ENCODE assay signal across 8 cellular contexts in genomic region chr21:15001773-15002647, GRCh38.
DNase-seq lines count a peak whose midpoint lies in the region; ATAC-seq and TF ChIP-seq lines count a peak whose summit lies in the region.

No MANE protein-coding gene starts in this region.

- TF ChIP-seq CTCF in H9 (conservative IDR thresholded peaks at IDR 0.05) (no peak), foreskin keratinocyte (conservative IDR thresholded peaks at IDR 0.05) (no peak)

- H3K27me3 Mint-ChIP-seq in H9 (ENCODE audit: low read depth) (peaks cover 60% of the 10 kb centered on the region), memory B cell (no peaks in the 10 kb centered on the region)
- H3K27me3 Mint-ChIP-seq in activated CD4-positive, alpha-beta T cell treated with anti-CD3 and anti-CD28 coated beads, Interleukin-2, amount 10 ng/mL, durations not matched to agents 24 days and 14 days: no peaks in the 10 kb centered on the region

- no peaks in the 10 kb centered on the region for H3K36me3 Mint-ChIP-seq in H9 (ENCODE audit: insufficient read depth in 1 of 3, low read depth in 3 of 3)
- peaks cover 7% of the 10 kb centered on the region for H3K36me3 Mint-ChIP-seq in memory B cell
- H3K36me3 Mint-ChIP-seq in activated CD4-positive, alpha-beta T cell treated with anti-CD3 and anti-CD28 coated beads, Interleukin-2, amount 10 ng/mL, durations not matched to agents 24 days and 14 days (ENCODE audit: low read depth): no peaks in the 10 kb centered on the region

- no peak for DNase-seq in H9
- peak; percentile 22 for DNase-seq in HK-2 (ENCODE audit: unreplicated experiment)
- DNase-seq in memory B cell (ENCODE audit: low spot score in 2 of 2): no peak
- no peak for DNase-seq in activated gamma-delta T cell (lab: John Stamatoyannopoulos, UW)
- no peak for DNase-seq in foreskin keratinocyte
- DNase-seq in SW 1271 (lab: John Stamatoyannopoulos, UW): no peak
- DNase-seq in activated CD4-positive, alpha-beta T cell treated with anti-CD3 and anti-CD28 coated beads, Interleukin-2, amount 10 ng/mL, durations not matched to agents 24 days and 14 days: no peak

- no peak overlapping the region for H2BK15ac ChIP-seq in H9 (ENCODE audit: low read depth, low read length)

- H3K79me2 ChIP-seq in H9 (ENCODE audit: insufficient read depth, low read length): no peaks in the 10 kb centered on the region

- H3K4me1 ChIP-seq in H9 (ENCODE audit: insufficient read depth, low read length) (peaks cover 7% of the 10 kb centered on the region; the same call in 1 of the 2 replicates), foreskin keratinocyte (peaks cover 34% of the 10 kb centered on the region)

- H3K9me3 ChIP-seq in H9 (ENCODE audit: control insufficient read depth, low read depth, low read length): no peaks in the 10 kb centered on the region

- peaks cover 34 to 41% of the 10 kb centered on the region in 2 experiments for H3K4me1 Mint-ChIP-seq in H9
- H3K4me1 Mint-ChIP-seq in memory B cell: peaks cover 24% of the 10 kb centered on the region
- H3K4me1 Mint-ChIP-seq in activated CD4-positive, alpha-beta T cell treated with anti-CD3 and anti-CD28 coated beads, Interleukin-2, amount 10 ng/mL, durations not matched to agents 24 days and 14 days: peaks cover 33% of the 10 kb centered on the region

- H3K23ac ChIP-seq in H9 (ENCODE audit: insufficient read length, low read depth, low read length): no peak overlapping the region

- H3K9ac ChIP-seq in H9 (ENCODE audit: extremely low read depth, insufficient read length, low read length): no peak overlapping the region

- no peaks in the 10 kb centered on the region for H3K23me2 ChIP-seq in H9 (ENCODE audit: insufficient read length, low read depth, low read length, poor library complexity, severe bottlenecking)

- H4K8ac ChIP-seq in H9 (replicated peaks; ENCODE audit: insufficient read length, low read depth, low read length): no peak overlapping the region

- H3K4me2 ChIP-seq in H9 (ENCODE audit: insufficient read depth, insufficient read length, low read length): peak overlapping the region; percentile 13

- no peak overlapping the region for H3K56ac ChIP-seq in H9 (ENCODE audit: insufficient read length, low read depth, low read length)

- H2BK12ac ChIP-seq in H9 (ENCODE audit: insufficient read length, low read depth, low read length): no peak overlapping the region

- H3K14ac ChIP-seq in H9 (ENCODE audit: insufficient read depth, low read length): no peak overlapping the region

- no peak overlapping the region for H3K18ac ChIP-seq in H9 (ENCODE audit: insufficient read length, low read depth, low read length)

- H3K27ac ChIP-seq in H9 (ENCODE audit: insufficient read length, low read depth, low read length): no peak overlapping the region
- no peak overlapping the region for H3K27ac ChIP-seq in foreskin keratinocyte

- H2BK20ac ChIP-seq in H9 (ENCODE audit: low read depth, low read length, poor library complexity, severe bottlenecking): no peak overlapping the region

- no peak overlapping the region for H3T11ph ChIP-seq in H9 (ENCODE audit: low read length)

- H3K27ac Mint-ChIP-seq in H9: peak overlapping the region in 1 of 3 experiments; percentile 66; a peak in 2 of 7 replicates
- peak overlapping the region; percentile 21 for H3K27ac Mint-ChIP-seq in memory B cell
- H3K27ac Mint-ChIP-seq in activated CD4-positive, alpha-beta T cell treated with anti-CD3 and anti-CD28 coated beads, Interleukin-2, amount 10 ng/mL, durations not matched to agents 24 days and 14 days: no peak overlapping the region

- no peak overlapping the region for H2AFZ ChIP-seq in H9 (ENCODE audit: low read length)

- no peak overlapping the region for H2BK5ac ChIP-seq in H9 (ENCODE audit: insufficient read length, low read length)

- intact Hi-C loops in activated CD4-positive, alpha-beta T cell treated with anti-CD3 and anti-CD28 coated beads, Interleukin-2, amount 10 ng/mL, durations not matched to agents 24 days and 14 days (cut with micrococcal nuclease): loop anchor here (5.0 kb wide), 1 partner anchor 60 kb away; the partner anchor contains the start of gene NRIP1

- no CpG with 5 or more reads among the region's 15 CpGs for WGBS in H9 (ENCODE audit: extremely low coverage, insufficient read length, low lambda C conversion rate)

- H4K20me1 ChIP-seq in H9 (ENCODE audit: control insufficient read depth, insufficient read depth, insufficient read length): no peaks in the 10 kb centered on the region

- no peak overlapping the region for H4K91ac ChIP-seq in H9 (ENCODE audit: insufficient read length, low read depth, low read length)

- H4K5ac ChIP-seq in H9 (ENCODE audit: insufficient read length, low read depth, low read length): no peak overlapping the region

- no peaks in the 10 kb centered on the region for H3K27me3 ChIP-seq in H9 (ENCODE audit: insufficient read depth, low read length)
- H3K27me3 ChIP-seq in foreskin keratinocyte: no peaks in the 10 kb centered on the region

- H2BK120ac ChIP-seq in H9 (ENCODE audit: low read depth, low read length, poor library complexity, severe bottlenecking): no peak overlapping the region

- no peaks in the 10 kb centered on the region for H3K79me1 ChIP-seq in H9 (ENCODE audit: insufficient read depth, low read depth, low read length, poor library complexity, severe bottlenecking)

- no peak overlapping the region for H3K4ac ChIP-seq in H9 (ENCODE audit: low read depth, low read length)

- ATAC-seq in GM18508 (IDR thresholded peaks at IDR 0.05; ENCODE audit: insufficient read depth, unreplicated experiment): peak; percentile 57
- peak; percentile 29 for ATAC-seq in memory B cell (ENCODE audit: low read depth)
- ATAC-seq in foreskin keratinocyte: no peak

- H2AK5ac ChIP-seq in H9 (ENCODE audit: insufficient read length, low read length): no peak overlapping the region

- no peaks in the 10 kb centered on the region for H3K9me3 Mint-ChIP-seq in H9
- no peaks in the 10 kb centered on the region for H3K9me3 Mint-ChIP-seq in memory B cell
- H3K9me3 Mint-ChIP-seq in activated CD4-positive, alpha-beta T cell treated with anti-CD3 and anti-CD28 coated beads, Interleukin-2, amount 10 ng/mL, durations not matched to agents 24 days and 14 days: no peaks in the 10 kb centered on the region

- H3K4me3 Mint-ChIP-seq in H9 (peak overlapping the region in 1 of 2 experiments; percentile 30; a peak in 2 of 5 replicates), memory B cell (no peak overlapping the region)
- no peak overlapping the region for H3K4me3 Mint-ChIP-seq in activated CD4-positive, alpha-beta T cell treated with anti-CD3 and anti-CD28 coated beads, Interleukin-2, amount 10 ng/mL, durations not matched to agents 24 days and 14 days
